Comparison of ENCODE assay signal across 32 cellular contexts in the genomic region with DNA sequence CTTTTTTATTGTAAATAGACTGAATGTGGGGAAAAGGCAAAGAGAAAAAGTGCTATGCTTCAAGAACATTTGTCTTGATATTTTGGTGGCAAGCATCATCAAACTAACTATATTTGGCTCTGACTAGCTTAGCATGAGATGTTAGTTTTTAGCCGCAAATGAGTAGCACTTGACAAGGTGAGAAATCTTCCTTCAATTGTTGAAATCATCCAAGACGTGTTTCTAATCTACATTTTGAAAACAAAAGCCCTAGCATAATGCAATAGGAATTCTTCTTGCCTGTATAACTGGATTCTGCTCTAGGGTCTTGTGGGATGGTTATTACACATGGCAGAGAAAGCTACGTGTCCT.
DNase-seq lines count a peak whose midpoint lies in the region; ATAC-seq, FAIRE-seq and TF ChIP-seq lines count a peak whose summit lies in the region.
"Had no signal": no experiment of that assay in that cellular context is flagged by ENCODE, and none has a peak within 500 bp of the region (broad histone marks: within the 10 kb centered on the region; RNA-seq: fewer than 3 reads in every experiment).

No MANE protein-coding gene starts in this region.

- FAIRE-seq in RCC 7860 (lab: Jason Lieb, UNC) = no peak
- FAIRE-seq: urothelium cell line had no signal

- H3K36me3 ChIP-seq in left ventricle myocardium inferior = no peaks in the 10 kb centered on the region
- H3K36me3 ChIP-seq in rectal smooth muscle tissue (ENCODE audit: control insufficient read depth, insufficient read depth, low read length) = no peaks in the 10 kb centered on the region
- no peaks in the 10 kb centered on the region for H3K36me3 ChIP-seq in upper lobe of right lung
- H3K36me3 ChIP-seq: Peyer's patch, SJCRH30, WERI-Rb-1 had no signal

- peaks cover 97% of the 10 kb centered on the region for H3K4me1 ChIP-seq in left ventricle myocardium inferior
- H3K4me1 ChIP-seq in rectal smooth muscle tissue (ENCODE audit: control insufficient read depth, insufficient read depth, low read length) = peaks cover 49% of the 10 kb centered on the region
- H3K4me1 ChIP-seq in upper lobe of right lung = peaks cover 20% of the 10 kb centered on the region
- H3K4me1 ChIP-seq: SJCRH30 had no signal

- H3K4me3 ChIP-seq in left ventricle myocardium inferior (no peak overlapping the region), rectal smooth muscle tissue (ENCODE audit: low read length) (no peak overlapping the region), upper lobe of right lung (no peak overlapping the region)
- H3K4me3 ChIP-seq: Peyer's patch, SJCRH30 had no signal

- TF ChIP-seq CTCF in left ventricle myocardium inferior (IDR thresholded peaks at IDR 0.05; ENCODE audit: borderline replicate concordance) (no peak), upper lobe of right lung (IDR thresholded peaks at IDR 0.05) (no peak)

- ATAC-seq in upper lobe of right lung (no peak), HG03280 (IDR thresholded peaks at IDR 0.05; ENCODE audit: unreplicated experiment) (no peak), HG02798 (IDR thresholded peaks at IDR 0.05; ENCODE audit: poor library complexity, unreplicated experiment) (no peak)
- ATAC-seq: left cardiac atrium; stimulated activated effector memory CD8-positive, alpha-beta T cell treated with anti-CD3 and anti-CD28 coated beads, Interleukin-12 subunit alpha, Interleukin-12 subunit beta, amount 100 ng/mL, for 72 hours had no signal

- H3K27ac ChIP-seq in left ventricle myocardium inferior (replicated peaks) (peak overlapping the region; percentile 85), rectal smooth muscle tissue (ENCODE audit: low read depth, low read length) (peak overlapping the region; percentile 70), upper lobe of right lung (peak overlapping the region; percentile 65)
- H3K27ac ChIP-seq: C4-2B, Peyer's patch, SJCRH30, WERI-Rb-1 had no signal

- DNase-seq in left ventricle myocardium inferior (no peak), cardiac septum (ENCODE audit: low spot score) (no peak), kidney tubule cell (ENCODE audit: low spot score) (peak; percentile 52), upper lobe of right lung (no peak), RCC 7860 (ENCODE audit: low spot score) (no peak)
- DNase-seq: activated CD4-positive, alpha-beta T cell treated with anti-CD3 and anti-CD28 coated beads for 4 hours; activated CD8-positive, alpha-beta memory T cell treated with anti-CD3 and anti-CD28 coated beads for 24 hours; activated effector memory CD4-positive, alpha-beta T cell treated with Interleukin-2 at 50 U/mL for 16 hours; anterior cingulate cortex; Caco-2; dermis blood vessel endothelial cell; foreskin melanocyte; GDM1; HCEC 1CT; hippocampal formation; left cardiac atrium; NCI-H1436 treated with DMSO at 0.1 percent for 48 hours; NCI-H2081 treated with DMSO at 0.1 percent for 48 hours; NCI-H2227 treated with DMSO at 0.1 percent for 48 hours; Peyer's patch; posterior cingulate gyrus; SJCRH30; stimulated activated CD4-positive, alpha-beta T cell treated with anti-CD3 and anti-CD28 coated beads, Interleukin-15, amount 100 ng/mL, for 24 hours; substantia nigra; T-helper 9 cell; WERI-Rb-1 had no signal

- H3K9ac ChIP-seq in rectal smooth muscle tissue (ENCODE audit: low read length) = no peak overlapping the region

- H3K9me3 ChIP-seq in left ventricle myocardium inferior (replicated peaks) (no peaks in the 10 kb centered on the region), upper lobe of right lung (no peaks in the 10 kb centered on the region)
- H3K9me3 ChIP-seq: Peyer's patch, SJCRH30 had no signal

- intact Hi-C loops in left ventricle myocardium inferior (cut with micrococcal nuclease) (no loop called here), cardiac septum (cut with DNase I) (no loop called here), upper lobe of right lung (cut with DNase I) (no loop called here)

- H3K27me3 ChIP-seq in left ventricle myocardium inferior (ENCODE audit: low read depth) (no peaks in the 10 kb centered on the region), rectal smooth muscle tissue (ENCODE audit: control insufficient read depth, insufficient read depth, low read length) (no peaks in the 10 kb centered on the region), upper lobe of right lung (no peaks in the 10 kb centered on the region)
- H3K27me3 ChIP-seq: Peyer's patch, SJCRH30 had no signal
